ENCODE assay signal across 28 cellular contexts in the genomic region with DNA sequence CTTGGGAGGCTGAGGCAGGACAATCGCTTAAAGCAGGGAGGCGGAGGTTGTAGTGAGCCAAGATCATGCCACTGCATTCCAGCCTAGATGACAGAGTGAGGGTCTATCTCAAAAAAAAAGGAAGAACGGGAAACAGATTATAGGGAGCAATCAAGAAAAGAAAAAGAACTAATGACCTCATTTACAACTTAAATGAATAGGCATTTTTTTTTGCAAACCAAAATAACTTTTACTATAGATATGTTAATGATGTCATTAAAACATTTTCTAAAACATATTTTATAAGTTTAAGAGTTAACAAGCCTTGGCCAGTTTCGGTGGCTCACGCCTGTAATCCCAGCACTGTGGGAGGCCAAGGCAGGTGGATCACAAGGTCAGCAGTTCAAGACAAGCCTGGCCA.
"Had no signal": no experiment of that assay in that cellular context is flagged by ENCODE, and none has a peak within 500 bp of the region (broad histone marks: within the 10 kb centered on the region; RNA-seq: fewer than 3 reads in every experiment).

No MANE protein-coding gene starts in this region.

- H3K27ac Mint-ChIP-seq: activated CD4-positive, alpha-beta memory T cell treated with anti-CD3 and anti-CD28 coated beads for 36 hours; activated CD4-positive, alpha-beta T cell treated with anti-CD3 and anti-CD28 coated beads, Interleukin-2, amount 10 ng/mL, durations not matched to agents 24 days and 14 days; activated T-helper 17 cell treated with anti-CD3 and anti-CD28 coated beads, Interleukin-2, amount 50 U/mL, for 72 hours; brain; mesothelial cell of epicardium; progenitor cell of endocrine pancreas; stimulated activated effector memory CD8-positive, alpha-beta T cell treated with anti-CD3 and anti-CD28 coated beads, Interleukin-12 subunit alpha, Interleukin-12 subunit beta, amount 100 ng/mL, for 72 hours; T-helper 17 cell had no signal

- H3K4me3 ChIP-seq: adrenal gland, ascending aorta, coronary artery, ovary, skin epidermis, transverse colon, uterus had no signal

- H3K9me3 Mint-ChIP-seq: stimulated activated effector memory CD8-positive, alpha-beta T cell treated with anti-CD3 and anti-CD28 coated beads, Interleukin-12 subunit alpha, Interleukin-12 subunit beta, amount 100 ng/mL, for 72 hours had no signal

- ATAC-seq: activated T-cell treated with anti-CD3 and anti-CD28 coated beads, Interleukin-2, amount 50 U/mL, for 4 hours; esophagus mucosa; sciatic nerve; stimulated activated effector memory CD8-positive, alpha-beta T cell treated with anti-CD3 and anti-CD28 coated beads, Interleukin-12 subunit alpha, Interleukin-12 subunit beta, amount 100 ng/mL, for 72 hours; T-helper 17 cell had no signal

- H3K27me3 Mint-ChIP-seq: activated CD4-positive, alpha-beta memory T cell treated with anti-CD3 and anti-CD28 coated beads for 36 hours; activated CD4-positive, alpha-beta T cell treated with anti-CD3 and anti-CD28 coated beads, Interleukin-2, amount 10 ng/mL, durations not matched to agents 24 days and 14 days; activated T-helper 17 cell treated with anti-CD3 and anti-CD28 coated beads, Interleukin-2, amount 50 U/mL, for 72 hours; naive B cell; progenitor cell of endocrine pancreas; T-helper 17 cell had no signal

- DNase-seq: activated CD4-positive, alpha-beta memory T cell treated with anti-CD3 and anti-CD28 coated beads for 36 hours; activated CD4-positive, alpha-beta T cell treated with anti-CD3 and anti-CD28 coated beads, Interleukin-2, amount 10 ng/mL, durations not matched to agents 24 days and 14 days; activated CD4-positive, CD25-positive, alpha-beta regulatory T cell treated with anti-CD3 and anti-CD28 coated beads, Interleukin-2, amount 50 U/mL, for 72 hours; activated gamma-delta T cell treated with Interleukin-2 at 50 U/mL for 16 hours; activated T-cell treated with anti-CD3 and anti-CD28 coated beads, Interleukin-2, amount 50 U/mL, for 4 hours; adrenal gland; foreskin fibroblast; head of caudate nucleus; hypothalamus; naive B cell; ovary; stimulated activated CD4-positive, alpha-beta T cell treated with anti-CD3 and anti-CD28 coated beads, Interleukin-12 subunit alpha, Interleukin-12 subunit beta, amount 100 ng/mL, for 4 hours; stimulated activated CD4-positive, alpha-beta T cell treated with anti-CD3 and anti-CD28 coated beads, Interleukin-4, amount 100 ng/mL, for 1 hour; T-helper 17 cell; T1000; transverse colon; uterus; WERI-Rb-1 had no signal

- H3K36me3 Mint-ChIP-seq: brain; stimulated activated effector memory CD8-positive, alpha-beta T cell treated with anti-CD3 and anti-CD28 coated beads, Interleukin-12 subunit alpha, Interleukin-12 subunit beta, amount 100 ng/mL, for 72 hours had no signal

- H3K4me3 Mint-ChIP-seq: activated CD4-positive, alpha-beta memory T cell treated with anti-CD3 and anti-CD28 coated beads for 36 hours; activated CD4-positive, alpha-beta T cell treated with anti-CD3 and anti-CD28 coated beads, Interleukin-2, amount 10 ng/mL, durations not matched to agents 24 days and 14 days; activated T-cell treated with anti-CD3 and anti-CD28 coated beads, Interleukin-2, amount 50 U/mL, for 4 hours; activated T-helper 17 cell treated with anti-CD3 and anti-CD28 coated beads, Interleukin-2, amount 50 U/mL, for 72 hours; mesothelial cell of epicardium; stimulated activated effector memory CD8-positive, alpha-beta T cell treated with anti-CD3 and anti-CD28 coated beads, Interleukin-12 subunit alpha, Interleukin-12 subunit beta, amount 100 ng/mL, for 72 hours; T-helper 17 cell had no signal

- H3K27me3 ChIP-seq: adrenal gland, ascending aorta, ovary, transverse colon, uterus had no signal

- H3K27ac ChIP-seq: adrenal gland, ascending aorta, coronary artery, ovary, skin epidermis, transverse colon, uterus, WERI-Rb-1 had no signal

- H3K4me1 Mint-ChIP-seq: brain had no signal

- H3K36me3 ChIP-seq: adrenal gland, ascending aorta, ovary, transverse colon, uterus, WERI-Rb-1 had no signal
